Comparison of ENCODE assay signal across 23 cellular contexts in the genomic region with DNA sequence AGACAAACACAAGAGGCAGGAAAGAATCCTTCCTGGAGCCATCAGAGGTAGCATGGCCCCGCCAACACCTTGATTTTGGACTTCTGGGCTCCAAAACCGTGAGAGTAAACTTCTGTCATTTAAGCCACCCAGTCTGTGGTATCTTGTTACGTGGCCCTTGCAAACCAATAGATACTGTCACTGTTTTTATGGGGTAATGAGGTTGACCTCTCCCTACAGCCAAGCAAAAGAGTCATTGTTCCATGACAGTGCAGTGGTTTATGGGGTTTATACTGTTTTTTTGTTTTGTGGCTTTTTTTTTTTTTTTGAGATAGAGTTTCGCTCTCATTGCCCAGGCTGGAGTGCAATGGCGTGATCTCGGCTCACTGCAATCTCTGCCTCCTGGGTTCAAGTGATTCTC. TPM values are rescaled to one million over a fixed set of nuclear protein-coding genes. Genes with fewer than 3 reads are reported as not detected.
A peak's percentile ranks its signal among the peaks of the same experiment; 100 is the strongest.
DNase-seq lines count a peak whose midpoint lies in the region; ATAC-seq and TF ChIP-seq lines count a peak whose summit lies in the region.
"Had no signal": no experiment of that assay in that cellular context is flagged by ENCODE, and none has a peak within 500 bp of the region (broad histone marks: within the 10 kb centered on the region; RNA-seq: fewer than 3 reads in every experiment).

No MANE protein-coding gene starts in this region.

- H3K36me3 Mint-ChIP-seq in natural killer cell: no peaks in the 10 kb centered on the region
- peaks cover 2% of the 10 kb centered on the region for H3K36me3 Mint-ChIP-seq in progenitor cell of endocrine pancreas (ENCODE audit: insufficient read depth)
- H3K36me3 Mint-ChIP-seq: naive B cell; stimulated activated memory B cell treated with anti-CD40 and anti-IgM and Interleukin-4, amounts not matched to agents 10 μg/mL and 1 μg/mL and 100 μg/mL, for 72 hours had no signal

- ATAC-seq in GM18511 (IDR thresholded peaks at IDR 0.05; ENCODE audit: unreplicated experiment): peak; percentile 75
- ATAC-seq in HG02885 (IDR thresholded peaks at IDR 0.05; ENCODE audit: poor library complexity, unreplicated experiment): peak; percentile 85
- peak in 2 of 3 donors; percentile 45 to 62 for ATAC-seq in natural killer cell
- no peak for ATAC-seq in HG02571 (IDR thresholded peaks at IDR 0.05; ENCODE audit: unreplicated experiment)
- ATAC-seq: left lobe of liver; SK-N-SH treated with all-trans-retinoic acid at 6 μM for 48 hours; stimulated activated memory B cell treated with anti-CD40 and anti-IgM and Interleukin-4, amounts not matched to agents 10 μg/mL and 1 μg/mL and 100 μg/mL, for 72 hours had no signal

- no peak overlapping the region for H3K4me3 Mint-ChIP-seq in natural killer cell
- H3K4me3 Mint-ChIP-seq in progenitor cell of endocrine pancreas (ENCODE audit: low read depth): no peak overlapping the region
- H3K4me3 Mint-ChIP-seq: activated CD4-positive, alpha-beta T cell treated with anti-CD3 and anti-CD28 coated beads, Interleukin-2, amount 10 ng/mL, durations not matched to agents 24 days and 14 days; naive B cell; stimulated activated memory B cell treated with anti-CD40 and anti-IgM and Interleukin-4, amounts not matched to agents 10 μg/mL and 1 μg/mL and 100 μg/mL, for 72 hours; T-helper 2 cell treated with Interferon-gamma antibody and Interleukin-4, amounts not matched to agents 5 μg/mL and 100 μg/mL, for 36 hours had no signal

- no peaks in the 10 kb centered on the region for H3K9me3 Mint-ChIP-seq in natural killer cell
- no peaks in the 10 kb centered on the region for H3K9me3 Mint-ChIP-seq in progenitor cell of endocrine pancreas (ENCODE audit: low read depth)
- H3K9me3 Mint-ChIP-seq: activated CD4-positive, alpha-beta T cell treated with anti-CD3 and anti-CD28 coated beads, Interleukin-2, amount 10 ng/mL, durations not matched to agents 24 days and 14 days; activated T-helper 2 cell treated with anti-CD3 and anti-CD28 coated beads, Interferon-gamma antibody, Interleukin-2, Interleukin-4, amounts not matched to agents 10 μg/mL and 5 μg/mL and 100 μg/mL, durations not matched to agents 14 hours and 24 hours and 36 hours; naive B cell; stimulated activated memory B cell treated with anti-CD40 and anti-IgM and Interleukin-4, amounts not matched to agents 10 μg/mL and 1 μg/mL and 100 μg/mL, for 72 hours; T-helper 2 cell treated with Interferon-gamma antibody and Interleukin-4, amounts not matched to agents 5 μg/mL and 100 μg/mL, for 36 hours had no signal

- H3K27ac Mint-ChIP-seq in natural killer cell (no peak overlapping the region), progenitor cell of endocrine pancreas (no peak overlapping the region)
- H3K27ac Mint-ChIP-seq: activated CD4-positive, alpha-beta T cell treated with anti-CD3 and anti-CD28 coated beads, Interleukin-2, amount 10 ng/mL, durations not matched to agents 24 days and 14 days; activated T-helper 2 cell treated with anti-CD3 and anti-CD28 coated beads, Interferon-gamma antibody, Interleukin-2, Interleukin-4, amounts not matched to agents 10 μg/mL and 5 μg/mL and 100 μg/mL, durations not matched to agents 14 hours and 24 hours and 36 hours; naive B cell; stimulated activated memory B cell treated with anti-CD40 and anti-IgM and Interleukin-4, amounts not matched to agents 10 μg/mL and 1 μg/mL and 100 μg/mL, for 72 hours; T-helper 2 cell treated with Interferon-gamma antibody and Interleukin-4, amounts not matched to agents 5 μg/mL and 100 μg/mL, for 36 hours had no signal

- H3K27me3 Mint-ChIP-seq in natural killer cell (ENCODE audit: low read depth in 2 of 2) (peaks cover 14 to 24% of the 10 kb centered on the region in 2 donors), progenitor cell of endocrine pancreas (no peaks in the 10 kb centered on the region)

- DNase-seq in RPMI7951 (ENCODE audit: low read depth) (peak; percentile 77), natural killer cell (no peak), progenitor cell of endocrine pancreas (ENCODE audit: low spot score, unreplicated experiment) (no peak)
- no peak for DNase-seq in stimulated activated CD4-positive, alpha-beta T cell treated with anti-CD3 and anti-CD28 coated beads, Interleukin-4, amount 100 ng/mL, for 1 hour
- DNase-seq: activated CD4-positive, alpha-beta T cell treated with anti-CD3 and anti-CD28 coated beads, Interleukin-2, amount 10 ng/mL, durations not matched to agents 24 days and 14 days; brain microvascular endothelial cell; C1 segment of cervical spinal cord; Kasumi-1; naive B cell; NCI-H1105; NCI-H2029; NCI-H2227 treated with DMSO at 0.1 percent for 48 hours; stimulated activated CD4-positive, alpha-beta T cell treated with anti-CD3 and anti-CD28 coated beads, Interleukin-2, amount 100 ng/mL, for 24 hours; testis; uterus had no signal

- intact Hi-C loops in natural killer cell (cut with micrococcal nuclease): no loop called here

- H3K4me1 Mint-ChIP-seq in natural killer cell (no peaks in the 10 kb centered on the region), progenitor cell of endocrine pancreas (ENCODE audit: low read depth) (peaks cover 19% of the 10 kb centered on the region)
- H3K4me1 Mint-ChIP-seq: activated CD4-positive, alpha-beta T cell treated with anti-CD3 and anti-CD28 coated beads, Interleukin-2, amount 10 ng/mL, durations not matched to agents 24 days and 14 days; naive B cell; stimulated activated memory B cell treated with anti-CD40 and anti-IgM and Interleukin-4, amounts not matched to agents 10 μg/mL and 1 μg/mL and 100 μg/mL, for 72 hours had no signal

- TF ChIP-seq CTCF in natural killer cell (IDR thresholded peaks at IDR 0.05) (no peak), progenitor cell of endocrine pancreas (IDR thresholded peaks at IDR 0.05; ENCODE audit: unreplicated experiment) (no peak)

RNA-seq across cellular contexts. Expression of a gene that starts 32.8 kb away (rescaled TPM):
- 4.1 and 6.4 TPM in 2 replicates for total RNA-seq in RPMI7951 (2014; rRNA removed; shearing (Covaris generic))
- under 1 TPM; 0.08 to 0.09 (median 0.09) TPM for total RNA-seq in natural killer cell
- 43.1 and 45.8 TPM in 2 replicates for total RNA-seq in progenitor cell of endocrine pancreas
